ENCODE assay signal across 8 cellular contexts in the genomic region with DNA sequence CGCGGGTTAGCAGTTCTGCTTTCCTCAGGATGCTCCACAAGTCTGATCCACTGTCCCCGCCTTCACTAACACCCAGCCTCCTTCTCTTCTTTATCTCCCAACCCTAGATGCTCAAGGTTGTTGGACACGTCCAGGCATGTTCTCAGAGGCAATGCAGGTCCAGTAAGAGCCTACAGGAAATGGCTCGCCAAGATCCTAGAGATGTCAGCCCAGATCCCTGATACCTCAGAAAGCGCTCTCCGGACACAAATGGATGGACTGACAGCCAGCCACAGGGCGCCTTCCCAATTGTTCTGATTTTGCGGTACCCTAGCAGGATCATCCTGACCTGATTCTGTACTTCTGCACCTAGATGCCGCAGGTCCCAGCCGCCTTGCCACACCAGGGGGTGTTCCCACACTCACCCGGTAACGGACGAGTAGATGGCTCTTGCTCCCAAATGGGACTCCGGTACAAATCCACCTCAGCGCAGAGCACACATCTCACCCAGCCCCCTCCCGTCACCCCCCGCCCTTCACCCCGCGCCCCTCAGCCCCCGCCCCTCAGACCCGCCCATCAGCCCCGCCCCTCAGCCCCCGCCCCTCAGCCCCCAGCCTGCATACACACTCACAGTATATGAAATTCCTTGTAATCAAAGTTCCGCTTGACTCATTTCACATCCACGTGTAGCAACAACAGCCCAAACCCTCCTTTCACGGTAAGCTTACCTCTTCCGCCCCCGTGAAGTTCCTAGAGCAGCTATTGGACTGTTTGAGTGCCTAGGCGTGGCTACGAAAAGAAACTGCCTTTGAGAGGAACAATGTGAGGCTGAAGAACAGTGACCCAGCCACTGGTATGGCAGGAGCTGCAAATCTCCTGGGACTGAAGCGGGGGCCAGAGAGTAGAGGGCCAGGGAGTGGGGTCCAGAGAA. TPM values are rescaled to one million over a fixed set of nuclear protein-coding genes. Genes with fewer than 3 reads are reported as not detected.
DNase-seq lines count a peak whose midpoint lies in the region; ATAC-seq and TF ChIP-seq lines count a peak whose summit lies in the region.

TSS of gene EDA2R (minus strand) at position 488 of the 910 bp plus-strand sequence. CDS start 23,058 bp downstream, outside the sequence.

- no peak for TF ChIP-seq EP300 in stomach (IDR thresholded peaks at IDR 0.05)

- no peaks in the 10 kb centered on the region for H3K9me3 Mint-ChIP-seq in T-helper 2 cell treated with Interferon-gamma antibody and Interleukin-4, amounts not matched to agents 5 μg/mL and 100 μg/mL, for 36 hours

- H3K36me3 ChIP-seq in mesodermal cell (ENCODE audit: control insufficient read depth, insufficient read depth, low read length) (no peaks in the 10 kb centered on the region), stomach (no peaks in the 10 kb centered on the region)

- H3K4me1 Mint-ChIP-seq in T-helper 2 cell treated with Interferon-gamma antibody and Interleukin-4, amounts not matched to agents 5 μg/mL and 100 μg/mL, for 36 hours (ENCODE audit: low read depth): peaks cover 13% of the 10 kb centered on the region

- peak; percentile 91 for ATAC-seq in GM18870 (IDR thresholded peaks at IDR 0.05; ENCODE audit: unreplicated experiment)
- peak; percentile 94 for ATAC-seq in HG03039 (IDR thresholded peaks at IDR 0.05; ENCODE audit: unreplicated experiment)

- 0 to 4% methylated on average over 5 to 8 of the region's 32 CpGs for WGBS in mesodermal cell (ENCODE audit: insufficient coverage in 2 of 2), 2 experiments
- 2 to 34% (median 14%) methylated on average over 9 to 32 of the region's 32 CpGs for WGBS in stomach, 5 donors

- H3K27ac ChIP-seq in mesodermal cell (ENCODE audit: low read depth, low read length, severe bottlenecking) (peak within 1 kb of the TSS; percentile 79), stomach (no peak within 1 kb of the TSS)

- H3K9me3 ChIP-seq in mesodermal cell (ENCODE audit: control insufficient read depth, low read length) (no peaks in the 10 kb centered on the region), stomach (no peaks in the 10 kb centered on the region)

- peaks cover 3% of the 10 kb centered on the region for H3K36me3 Mint-ChIP-seq in T-helper 2 cell treated with Interferon-gamma antibody and Interleukin-4, amounts not matched to agents 5 μg/mL and 100 μg/mL, for 36 hours (ENCODE audit: low read depth)

- H3K27me3 Mint-ChIP-seq in T-helper 2 cell treated with Interferon-gamma antibody and Interleukin-4, amounts not matched to agents 5 μg/mL and 100 μg/mL, for 36 hours (ENCODE audit: low read depth): no peaks in the 10 kb centered on the region

- H3K27me3 ChIP-seq in stomach: no peaks in the 10 kb centered on the region

- peak within 1 kb of the TSS; percentile 80 for H3K27ac Mint-ChIP-seq in T-helper 2 cell treated with Interferon-gamma antibody and Interleukin-4, amounts not matched to agents 5 μg/mL and 100 μg/mL, for 36 hours

- no peak for TF ChIP-seq CTCF in stomach (IDR thresholded peaks at IDR 0.05)

- peak; percentile 58 for DNase-seq in AG08396 (ENCODE audit: low spot score)
- peak; percentile 47 for DNase-seq in T-helper 2 cell treated with Interferon-gamma antibody and Interleukin-4, amounts not matched to agents 5 μg/mL and 100 μg/mL, for 36 hours (ENCODE audit: low spot score)
- peak; percentile 64 for DNase-seq in ecto neural progenitor cell (ENCODE audit: low spot score)
- no peak for DNase-seq in stomach
- no peak for DNase-seq in NK-92 treated with Interleukin-12 subunit alpha and Interleukin-12 subunit beta, amount 100 ng/mL, for 24 hours (lab: John Stamatoyannopoulos, UW)

- peak within 1 kb of the TSS; percentile 57 for H3K4me3 ChIP-seq in mesodermal cell (ENCODE audit: extremely low read depth, insufficient read depth, low read length, poor library complexity, severe bottlenecking)
- peak within 1 kb of the TSS; percentile 30 to 33 (median 32) for H3K4me3 ChIP-seq in stomach

- no peak for TF ChIP-seq POLR2A in stomach (IDR thresholded peaks at IDR 0.05)

- intact Hi-C loops in stomach (cut with DNase I; ENCODE audit: low total_unique reads): no loop called here

- peaks cover 7% of the 10 kb centered on the region for H3K4me1 ChIP-seq in mesodermal cell (ENCODE audit: control insufficient read depth, insufficient read depth, low read length, poor library complexity, severe bottlenecking)
- no peaks in the 10 kb centered on the region for H3K4me1 ChIP-seq in stomach

- peak within 1 kb of the TSS; percentile 86 for H3K4me3 Mint-ChIP-seq in T-helper 2 cell treated with Interferon-gamma antibody and Interleukin-4, amounts not matched to agents 5 μg/mL and 100 μg/mL, for 36 hours

RNA-seq across cellular contexts. Expression of gene EDA2R, which starts in this region (rescaled TPM):
- 13.6 TPM for polyA plus RNA-seq in mesodermal cell (2013, experiment 1 of 2)
- 10.4 TPM for polyA plus RNA-seq in mesodermal cell (2013, experiment 2 of 2)
- total RNA-seq in stomach: 1 to 10 TPM in 2 of 5 donors, under 1 TPM in 2, not detected in 1; under 0.01 to 4.6 (median 0.67) TPM
- under 1 TPM in 2 of 3 donors, not detected in 1; 0.20 to 0.37 TPM for polyA plus RNA-seq in stomach

Comparison
In these comparisons a context has a peak if more than half of its experiments do, and no peak if none do; other contexts are left out.
1. DNase-seq: peak in AG08396 (single experiment), T-helper 2 cell treated with Interferon-gamma antibody and Interleukin-4, amounts not matched to agents 5 μg/mL and 100 μg/mL, for 36 hours (single experiment) and ecto neural progenitor cell (single experiment); none in stomach (single experiment) and NK-92 treated with Interleukin-12 subunit alpha and Interleukin-12 subunit beta, amount 100 ng/mL, for 24 hours (single experiment).